2 cellular contexts compared by ENCODE assay signal in the genomic region with DNA sequence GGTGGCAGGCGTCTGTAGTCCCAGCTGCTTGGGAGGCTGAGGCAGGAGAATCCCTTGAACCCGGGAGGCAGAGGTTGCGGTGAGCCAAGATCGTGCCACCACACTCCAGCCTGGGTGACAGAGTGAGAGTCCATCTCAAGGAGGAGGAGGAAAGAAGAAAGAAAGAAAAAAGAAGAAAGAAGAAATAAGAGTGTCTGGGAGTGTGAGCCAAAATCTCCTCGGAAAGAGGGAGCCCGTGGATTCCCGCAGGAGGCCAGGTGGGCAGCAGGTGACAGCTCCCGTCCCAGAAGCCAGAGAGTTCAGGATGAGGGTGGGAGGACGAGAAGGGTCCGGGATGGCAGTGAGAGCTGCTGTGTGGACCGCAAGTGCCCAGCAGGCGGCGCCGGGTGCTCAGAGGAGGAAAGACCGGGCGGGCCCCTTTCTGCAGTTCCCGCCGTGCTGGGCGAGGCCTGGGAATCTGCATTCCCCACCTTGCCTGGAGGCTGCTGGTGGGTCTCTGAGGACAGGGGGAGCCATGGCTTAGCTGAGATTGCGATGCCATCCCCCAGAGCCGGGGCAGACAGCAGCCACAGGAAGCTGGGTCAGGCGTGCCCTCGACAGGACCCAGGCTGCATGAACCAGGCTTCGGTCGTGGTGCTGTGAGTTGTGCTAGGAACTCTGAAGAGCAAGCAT.
TF ChIP-seq lines count a peak whose summit lies in the region.

No MANE protein-coding gene starts in this region.

TF ChIP-seq in HEK293, 187 proteins besides CTCF, POLR2A, EP300 and RAD21 (continued from another document and continues in another):
- TF ChIP-seq, protein P1, sequence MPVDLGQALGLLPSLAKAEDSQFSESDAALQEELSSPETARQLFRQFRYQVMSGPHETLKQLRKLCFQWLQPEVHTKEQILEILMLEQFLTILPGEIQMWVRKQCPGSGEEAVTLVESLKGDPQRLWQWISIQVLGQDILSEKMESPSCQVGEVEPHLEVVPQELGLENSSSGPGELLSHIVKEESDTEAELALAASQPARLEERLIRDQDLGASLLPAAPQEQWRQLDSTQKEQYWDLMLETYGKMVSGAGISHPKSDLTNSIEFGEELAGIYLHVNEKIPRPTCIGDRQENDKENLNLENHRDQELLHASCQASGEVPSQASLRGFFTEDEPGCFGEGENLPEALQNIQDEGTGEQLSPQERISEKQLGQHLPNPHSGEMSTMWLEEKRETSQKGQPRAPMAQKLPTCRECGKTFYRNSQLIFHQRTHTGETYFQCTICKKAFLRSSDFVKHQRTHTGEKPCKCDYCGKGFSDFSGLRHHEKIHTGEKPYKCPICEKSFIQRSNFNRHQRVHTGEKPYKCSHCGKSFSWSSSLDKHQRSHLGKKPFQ (tag by site-specific recombination; IDR thresholded peaks at IDR 0.05), result no peak
- TF ChIP-seq, protein P2, sequence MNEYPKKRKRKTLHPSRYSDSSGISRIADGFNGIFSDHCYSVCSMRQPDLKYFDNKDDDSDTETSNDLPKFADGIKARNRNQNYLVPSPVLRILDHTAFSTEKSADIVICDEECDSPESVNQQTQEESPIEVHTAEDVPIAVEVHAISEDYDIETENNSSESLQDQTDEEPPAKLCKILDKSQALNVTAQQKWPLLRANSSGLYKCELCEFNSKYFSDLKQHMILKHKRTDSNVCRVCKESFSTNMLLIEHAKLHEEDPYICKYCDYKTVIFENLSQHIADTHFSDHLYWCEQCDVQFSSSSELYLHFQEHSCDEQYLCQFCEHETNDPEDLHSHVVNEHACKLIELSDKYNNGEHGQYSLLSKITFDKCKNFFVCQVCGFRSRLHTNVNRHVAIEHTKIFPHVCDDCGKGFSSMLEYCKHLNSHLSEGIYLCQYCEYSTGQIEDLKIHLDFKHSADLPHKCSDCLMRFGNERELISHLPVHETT (tag by site-specific recombination; IDR thresholded peaks at IDR 0.05), result no peak
- TF ChIP-seq ZNF626 (tag by site-specific recombination; IDR thresholded peaks at IDR 0.05) (no peak), ZNF501 (tag by site-specific recombination; IDR thresholded peaks at IDR 0.05) (no peak), ZNF610 (tag by site-specific recombination; IDR thresholded peaks at IDR 0.05; ENCODE audit: borderline replicate concordance) (no peak), ZNF248 (tag by site-specific recombination; IDR thresholded peaks at IDR 0.05) (no peak), ZNF138 (tag by site-specific recombination; IDR thresholded peaks at IDR 0.05; ENCODE audit: borderline replicate concordance) (no peak), ZNF785 (tag by site-specific recombination; IDR thresholded peaks at IDR 0.05) (no peak), ZNF677 (tag by site-specific recombination; IDR thresholded peaks at IDR 0.05) (no peak), ZNF426 (tag by site-specific recombination; IDR thresholded peaks at IDR 0.05) (no peak), ZNF354C (tag by site-specific recombination; IDR thresholded peaks at IDR 0.05; ENCODE audit: borderline replicate concordance, low read depth) (no peak), ZNF76 (tag by site-specific recombination; IDR thresholded peaks at IDR 0.05; ENCODE audit: borderline replicate concordance, low read depth) (no peak), ZNF433 (tag by site-specific recombination; IDR thresholded peaks at IDR 0.05; ENCODE audit: low read depth) (no peak), ZNF707 (tag by site-specific recombination; IDR thresholded peaks at IDR 0.05) (no peak), ZNF324 (tag by site-specific recombination; IDR thresholded peaks at IDR 0.05) (no peak), ZBTB8A (tag by site-specific recombination; IDR thresholded peaks at IDR 0.05) (no peak), GLI4 (tag by site-specific recombination; IDR thresholded peaks at IDR 0.05) (no peak)
- TF ChIP-seq, protein P3, sequence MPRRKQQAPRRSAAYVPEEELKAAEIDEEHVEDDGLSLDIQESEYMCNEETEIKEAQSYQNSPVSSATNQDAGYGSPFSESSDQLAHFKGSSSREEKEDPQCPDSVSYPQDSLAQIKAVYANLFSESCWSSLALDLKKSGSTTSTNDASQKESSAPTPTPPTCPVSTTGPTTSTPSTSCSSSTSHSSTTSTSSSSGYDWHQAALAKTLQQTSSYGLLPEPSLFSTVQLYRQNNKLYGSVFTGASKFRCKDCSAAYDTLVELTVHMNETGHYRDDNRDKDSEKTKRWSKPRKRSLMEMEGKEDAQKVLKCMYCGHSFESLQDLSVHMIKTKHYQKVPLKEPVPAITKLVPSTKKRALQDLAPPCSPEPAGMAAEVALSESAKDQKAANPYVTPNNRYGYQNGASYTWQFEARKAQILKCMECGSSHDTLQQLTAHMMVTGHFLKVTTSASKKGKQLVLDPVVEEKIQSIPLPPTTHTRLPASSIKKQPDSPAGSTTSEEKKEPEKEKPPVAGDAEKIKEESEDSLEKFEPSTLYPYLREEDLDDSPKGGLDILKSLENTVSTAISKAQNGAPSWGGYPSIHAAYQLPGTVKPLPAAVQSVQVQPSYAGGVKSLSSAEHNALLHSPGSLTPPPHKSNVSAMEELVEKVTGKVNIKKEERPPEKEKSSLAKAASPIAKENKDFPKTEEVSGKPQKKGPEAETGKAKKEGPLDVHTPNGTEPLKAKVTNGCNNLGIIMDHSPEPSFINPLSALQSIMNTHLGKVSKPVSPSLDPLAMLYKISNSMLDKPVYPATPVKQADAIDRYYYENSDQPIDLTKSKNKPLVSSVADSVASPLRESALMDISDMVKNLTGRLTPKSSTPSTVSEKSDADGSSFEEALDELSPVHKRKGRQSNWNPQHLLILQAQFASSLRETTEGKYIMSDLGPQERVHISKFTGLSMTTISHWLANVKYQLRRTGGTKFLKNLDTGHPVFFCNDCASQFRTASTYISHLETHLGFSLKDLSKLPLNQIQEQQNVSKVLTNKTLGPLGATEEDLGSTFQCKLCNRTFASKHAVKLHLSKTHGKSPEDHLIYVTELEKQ (tag by site-specific recombination; IDR thresholded peaks at IDR 0.05; ENCODE audit: borderline replicate concordance), result no peak
- TF ChIP-seq, protein P4, sequence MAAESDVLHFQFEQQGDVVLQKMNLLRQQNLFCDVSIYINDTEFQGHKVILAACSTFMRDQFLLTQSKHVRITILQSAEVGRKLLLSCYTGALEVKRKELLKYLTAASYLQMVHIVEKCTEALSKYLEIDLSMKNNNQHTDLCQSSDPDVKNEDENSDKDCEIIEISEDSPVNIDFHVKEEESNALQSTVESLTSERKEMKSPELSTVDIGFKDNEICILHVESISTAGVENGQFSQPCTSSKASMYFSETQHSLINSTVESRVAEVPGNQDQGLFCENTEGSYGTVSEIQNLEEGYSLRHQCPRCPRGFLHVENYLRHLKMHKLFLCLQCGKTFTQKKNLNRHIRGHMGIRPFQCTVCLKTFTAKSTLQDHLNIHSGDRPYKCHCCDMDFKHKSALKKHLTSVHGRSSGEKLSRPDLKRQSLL (tag by site-specific recombination; IDR thresholded peaks at IDR 0.05), result no peak
- TF ChIP-seq, protein P5, sequence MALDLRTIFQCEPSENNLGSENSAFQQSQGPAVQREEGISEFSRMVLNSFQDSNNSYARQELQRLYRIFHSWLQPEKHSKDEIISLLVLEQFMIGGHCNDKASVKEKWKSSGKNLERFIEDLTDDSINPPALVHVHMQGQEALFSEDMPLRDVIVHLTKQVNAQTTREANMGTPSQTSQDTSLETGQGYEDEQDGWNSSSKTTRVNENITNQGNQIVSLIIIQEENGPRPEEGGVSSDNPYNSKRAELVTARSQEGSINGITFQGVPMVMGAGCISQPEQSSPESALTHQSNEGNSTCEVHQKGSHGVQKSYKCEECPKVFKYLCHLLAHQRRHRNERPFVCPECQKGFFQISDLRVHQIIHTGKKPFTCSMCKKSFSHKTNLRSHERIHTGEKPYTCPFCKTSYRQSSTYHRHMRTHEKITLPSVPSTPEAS (tag by site-specific recombination; IDR thresholded peaks at IDR 0.05), result no peak

TF ChIP-seq in HepG2, 621 proteins besides CTCF, POLR2A, EP300 and RAD21 (continued from another document and continues in another):
- TF ChIP-seq TBP (CRISPR knock-in tag; IDR thresholded peaks at IDR 0.05), result no peak
- TF ChIP-seq ZNF83 (CRISPR knock-in tag; IDR thresholded peaks at IDR 0.05; ENCODE audit: borderline replicate concordance), result no peak
- peak; percentile 35; the same call in 1 of the 2 replicates for TF ChIP-seq ZMYM3 (CRISPR knock-in tag; IDR thresholded peaks at IDR 0.05)
- TF ChIP-seq, protein P6, sequence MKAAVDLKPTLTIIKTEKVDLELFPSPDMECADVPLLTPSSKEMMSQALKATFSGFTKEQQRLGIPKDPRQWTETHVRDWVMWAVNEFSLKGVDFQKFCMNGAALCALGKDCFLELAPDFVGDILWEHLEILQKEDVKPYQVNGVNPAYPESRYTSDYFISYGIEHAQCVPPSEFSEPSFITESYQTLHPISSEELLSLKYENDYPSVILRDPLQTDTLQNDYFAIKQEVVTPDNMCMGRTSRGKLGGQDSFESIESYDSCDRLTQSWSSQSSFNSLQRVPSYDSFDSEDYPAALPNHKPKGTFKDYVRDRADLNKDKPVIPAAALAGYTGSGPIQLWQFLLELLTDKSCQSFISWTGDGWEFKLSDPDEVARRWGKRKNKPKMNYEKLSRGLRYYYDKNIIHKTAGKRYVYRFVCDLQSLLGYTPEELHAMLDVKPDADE (CRISPR knock-in tag; IDR thresholded peaks at IDR 0.05), result no peak
- TF ChIP-seq ZNF510 (CRISPR knock-in tag; IDR thresholded peaks at IDR 0.05; ENCODE audit: low read depth), result no peak
- no peak for TF ChIP-seq IRF2 (CRISPR knock-in tag; IDR thresholded peaks at IDR 0.05)
- TF ChIP-seq ATF7-NPFF (CRISPR knock-in tag; IDR thresholded peaks at IDR 0.05; ENCODE audit: low read depth), result no peak
- no peak for TF ChIP-seq THYN1 (CRISPR knock-in tag; IDR thresholded peaks at IDR 0.05; ENCODE audit: borderline replicate concordance, low read depth)
- no peak for TF ChIP-seq RFX5 (IDR thresholded peaks at IDR 0.05; ENCODE audit: low read depth, low read length)
- TF ChIP-seq SIN3B (IDR thresholded peaks at IDR 0.05; ENCODE audit: low read length), result no peak
- no peak for TF ChIP-seq ZNF12 (CRISPR knock-in tag; IDR thresholded peaks at IDR 0.05)
- TF ChIP-seq, protein P7, sequence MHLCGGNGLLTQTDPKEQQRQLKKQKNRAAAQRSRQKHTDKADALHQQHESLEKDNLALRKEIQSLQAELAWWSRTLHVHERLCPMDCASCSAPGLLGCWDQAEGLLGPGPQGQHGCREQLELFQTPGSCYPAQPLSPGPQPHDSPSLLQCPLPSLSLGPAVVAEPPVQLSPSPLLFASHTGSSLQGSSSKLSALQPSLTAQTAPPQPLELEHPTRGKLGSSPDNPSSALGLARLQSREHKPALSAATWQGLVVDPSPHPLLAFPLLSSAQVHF (CRISPR knock-in tag; IDR thresholded peaks at IDR 0.05), result no peak
- no peak for TF ChIP-seq ZNF10 (CRISPR knock-in tag; IDR thresholded peaks at IDR 0.05; ENCODE audit: borderline replicate concordance, low read depth)
- no peak for TF ChIP-seq SNAI1 (CRISPR knock-in tag; IDR thresholded peaks at IDR 0.05; ENCODE audit: borderline replicate concordance)
- TF ChIP-seq MYC (CRISPR knock-in tag; IDR thresholded peaks at IDR 0.05; ENCODE audit: borderline replicate concordance), result no peak
- no peak for TF ChIP-seq RCOR2 (CRISPR knock-in tag; IDR thresholded peaks at IDR 0.05)
- no peak for TF ChIP-seq ZNF761 (CRISPR knock-in tag; conservative IDR thresholded peaks at IDR 0.05)
- no peak; the same call in 1 of the 2 replicates for TF ChIP-seq MED1 (CRISPR knock-in tag; IDR thresholded peaks at IDR 0.05)
- no peak for TF ChIP-seq CC2D1A (CRISPR knock-in tag; IDR thresholded peaks at IDR 0.05)
- peak; percentile 46; the same call in 1 of the 2 replicates for TF ChIP-seq RXRA (CRISPR knock-in tag; IDR thresholded peaks at IDR 0.05)
- no peak for TF ChIP-seq DMAP1 (CRISPR knock-in tag; IDR thresholded peaks at IDR 0.05)
- peak; percentile 13; the same call in 1 of the 2 replicates for TF ChIP-seq ZNF225 (CRISPR knock-in tag; IDR thresholded peaks at IDR 0.05)
- TF ChIP-seq ZFAT (CRISPR knock-in tag; conservative IDR thresholded peaks at IDR 0.05), result no peak
- TF ChIP-seq, protein P8, sequence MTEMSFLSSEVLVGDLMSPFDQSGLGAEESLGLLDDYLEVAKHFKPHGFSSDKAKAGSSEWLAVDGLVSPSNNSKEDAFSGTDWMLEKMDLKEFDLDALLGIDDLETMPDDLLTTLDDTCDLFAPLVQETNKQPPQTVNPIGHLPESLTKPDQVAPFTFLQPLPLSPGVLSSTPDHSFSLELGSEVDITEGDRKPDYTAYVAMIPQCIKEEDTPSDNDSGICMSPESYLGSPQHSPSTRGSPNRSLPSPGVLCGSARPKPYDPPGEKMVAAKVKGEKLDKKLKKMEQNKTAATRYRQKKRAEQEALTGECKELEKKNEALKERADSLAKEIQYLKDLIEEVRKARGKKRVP (CRISPR knock-in tag; IDR thresholded peaks at IDR 0.05), result no peak
- TF ChIP-seq ARNT2 (CRISPR knock-in tag; IDR thresholded peaks at IDR 0.05; ENCODE audit: low read depth), result 0 out of 2 replicates have a peak, but pooled peaks have one; percentile 29
- 0 out of 2 replicates have a peak, but pooled peaks have one; percentile 21 for TF ChIP-seq ZSCAN9 (CRISPR knock-in tag; IDR thresholded peaks at IDR 0.05; ENCODE audit: borderline replicate concordance)
- no peak for TF ChIP-seq TBL1XR1 (IDR thresholded peaks at IDR 0.05; ENCODE audit: borderline replicate concordance, low read length, partially characterized antibody)
- TF ChIP-seq KDM1A (CRISPR knock-in tag; IDR thresholded peaks at IDR 0.05), result no peak
- TF ChIP-seq LCORL (IDR thresholded peaks at IDR 0.05), result no peak
- peak; percentile 66 for TF ChIP-seq LCORL (CRISPR knock-in tag; IDR thresholded peaks at IDR 0.05)
- TF ChIP-seq, protein P9, sequence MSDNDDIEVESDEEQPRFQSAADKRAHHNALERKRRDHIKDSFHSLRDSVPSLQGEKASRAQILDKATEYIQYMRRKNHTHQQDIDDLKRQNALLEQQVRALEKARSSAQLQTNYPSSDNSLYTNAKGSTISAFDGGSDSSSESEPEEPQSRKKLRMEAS (IDR thresholded peaks at IDR 0.05), result peak; percentile 38; the same call in 1 of the 2 replicates
- TF ChIP-seq, protein P10, sequence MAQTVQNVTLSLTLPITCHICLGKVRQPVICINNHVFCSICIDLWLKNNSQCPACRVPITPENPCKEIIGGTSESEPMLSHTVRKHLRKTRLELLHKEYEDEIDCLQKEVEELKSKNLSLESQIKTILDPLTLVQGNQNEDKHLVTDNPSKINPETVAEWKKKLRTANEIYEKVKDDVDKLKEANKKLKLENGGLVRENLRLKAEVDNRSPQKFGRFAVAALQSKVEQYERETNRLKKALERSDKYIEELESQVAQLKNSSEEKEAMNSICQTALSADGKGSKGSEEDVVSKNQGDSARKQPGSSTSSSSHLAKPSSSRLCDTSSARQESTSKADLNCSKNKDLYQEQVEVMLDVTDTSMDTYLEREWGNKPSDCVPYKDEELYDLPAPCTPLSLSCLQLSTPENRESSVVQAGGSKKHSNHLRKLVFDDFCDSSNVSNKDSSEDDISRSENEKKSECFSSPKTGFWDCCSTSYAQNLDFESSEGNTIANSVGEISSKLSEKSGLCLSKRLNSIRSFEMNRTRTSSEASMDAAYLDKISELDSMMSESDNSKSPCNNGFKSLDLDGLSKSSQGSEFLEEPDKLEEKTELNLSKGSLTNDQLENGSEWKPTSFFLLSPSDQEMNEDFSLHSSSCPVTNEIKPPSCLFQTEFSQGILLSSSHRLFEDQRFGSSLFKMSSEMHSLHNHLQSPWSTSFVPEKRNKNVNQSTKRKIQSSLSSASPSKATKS (CRISPR knock-in tag; IDR thresholded peaks at IDR 0.05), result no peak
- TF ChIP-seq, protein P11, sequence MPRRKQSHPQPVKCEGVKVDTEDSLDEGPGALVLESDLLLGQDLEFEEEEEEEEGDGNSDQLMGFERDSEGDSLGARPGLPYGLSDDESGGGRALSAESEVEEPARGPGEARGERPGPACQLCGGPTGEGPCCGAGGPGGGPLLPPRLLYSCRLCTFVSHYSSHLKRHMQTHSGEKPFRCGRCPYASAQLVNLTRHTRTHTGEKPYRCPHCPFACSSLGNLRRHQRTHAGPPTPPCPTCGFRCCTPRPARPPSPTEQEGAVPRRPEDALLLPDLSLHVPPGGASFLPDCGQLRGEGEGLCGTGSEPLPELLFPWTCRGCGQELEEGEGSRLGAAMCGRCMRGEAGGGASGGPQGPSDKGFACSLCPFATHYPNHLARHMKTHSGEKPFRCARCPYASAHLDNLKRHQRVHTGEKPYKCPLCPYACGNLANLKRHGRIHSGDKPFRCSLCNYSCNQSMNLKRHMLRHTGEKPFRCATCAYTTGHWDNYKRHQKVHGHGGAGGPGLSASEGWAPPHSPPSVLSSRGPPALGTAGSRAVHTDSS (CRISPR knock-in tag; conservative IDR thresholded peaks at IDR 0.05), result no peak
